21 cellular contexts compared by ENCODE assay signal in genomic region chr1:111417755-111418154, GRCh38. TPM values are rescaled to one million over a fixed set of nuclear protein-coding genes. Genes with fewer than 3 reads are reported as not detected.
A peak's percentile ranks its signal among the peaks of the same experiment; 100 is the strongest.
DNase-seq lines count a peak whose midpoint lies in the region; ATAC-seq and TF ChIP-seq lines count a peak whose summit lies in the region.
"Had no signal": no experiment of that assay in that cellular context is flagged by ENCODE, and none has a peak within 500 bp of the region (broad histone marks: within the 10 kb centered on the region; RNA-seq: fewer than 3 reads in every experiment).

No MANE protein-coding gene starts in this region.

- H3K9ac ChIP-seq in trophoblast cell (ENCODE audit: low read length), result no peak overlapping the region

- no peaks in the 10 kb centered on the region for H3K79me2 ChIP-seq in trophoblast cell (ENCODE audit: control insufficient read depth, insufficient read depth, low read length, poor library complexity)

- peaks cover 0 to 6% of the 10 kb centered on the region in 2 experiments for H3K36me3 ChIP-seq in trophoblast cell (ENCODE audit: control insufficient read depth in 1 of 2, insufficient read depth in 2 of 2, low read length in 2 of 2)
- H3K36me3 ChIP-seq: uterus, WERI-Rb-1 had no signal

- TF ChIP-seq CTCF in fibroblast of pulmonary artery (IDR thresholded peaks at IDR 0.05; ENCODE audit: low read length, missing control alignments) (no peak), omental fat pad (IDR thresholded peaks at IDR 0.05) (no peak)

- H3K18ac ChIP-seq in trophoblast cell (ENCODE audit: low read length), result no peak overlapping the region

- H3K4me3 ChIP-seq in fibroblast of pulmonary artery (replicated peaks; ENCODE audit: low read depth, low read length) (no peak overlapping the region), trophoblast cell (ENCODE audit: low read depth, low read length) (no peak overlapping the region)
- H3K4me3 ChIP-seq: mucosa of descending colon, uterus had no signal

- H2AFZ ChIP-seq in trophoblast cell (ENCODE audit: insufficient read depth, low read length, poor library complexity), result no peak overlapping the region

- ATAC-seq in GM21447 (IDR thresholded peaks at IDR 0.05; ENCODE audit: unreplicated experiment) (no peak), omental fat pad (ENCODE audit: low FRiP score) (no peak), GM18868 (IDR thresholded peaks at IDR 0.05; ENCODE audit: unreplicated experiment) (no peak)
- ATAC-seq: mucosa of descending colon, SK-N-SH treated with all-trans-retinoic acid at 6 μM for 48 hours had no signal

- DNase-seq in DMS53 (lab: John Stamatoyannopoulos, UW), result peak; percentile 51
- peak; percentile 60 for DNase-seq in HuH-7.5 (ENCODE audit: low spot score)
- DNase-seq in fibroblast of pulmonary artery (ENCODE audit: low read depth), result peak; percentile 11
- peak in 1 of 2 donors; percentile 22 for DNase-seq in trophoblast cell
- no peak for DNase-seq in omental fat pad (ENCODE audit: low spot score)
- DNase-seq: activated CD4-positive, alpha-beta memory T cell treated with anti-CD3 and anti-CD28 coated beads, Interleukin-2, amount 10 ng/mL, durations not matched to agents 7 days and 5 days; activated gamma-delta T cell; activated T-cell treated with anti-CD3 and anti-CD28 coated beads for 4 hours; cortex of kidney; H9; MM.1S; mucosa of descending colon; NCI-H1436; NCI-H526 treated with DMSO at 0.1 percent for 48 hours; substantia nigra; uterus; WERI-Rb-1 had no signal

- H3K23ac ChIP-seq in trophoblast cell (ENCODE audit: low read length), result no peak overlapping the region

- H2BK120ac ChIP-seq in trophoblast cell (ENCODE audit: insufficient read depth, low read length, poor library complexity), result no peak overlapping the region

- peaks cover 9 to 11% of the 10 kb centered on the region in 2 experiments for H3K4me1 ChIP-seq in trophoblast cell (ENCODE audit: control insufficient read depth in 1 of 2, insufficient read depth in 2 of 2, low read length in 2 of 2)
- H3K4me1 ChIP-seq: uterus had no signal

- H3K27me3 ChIP-seq in trophoblast cell (ENCODE audit: insufficient read depth, low read length), result no peaks in the 10 kb centered on the region
- H3K27me3 ChIP-seq: uterus had no signal

- no peak overlapping the region for H2AK5ac ChIP-seq in trophoblast cell (ENCODE audit: low read length)

- H2BK12ac ChIP-seq in trophoblast cell (ENCODE audit: low read length), result no peak overlapping the region

- H2BK5ac ChIP-seq in trophoblast cell (ENCODE audit: low read depth, low read length, poor library complexity), result no peak overlapping the region

- peak overlapping the region; percentile 3 for H3K27ac ChIP-seq in trophoblast cell (ENCODE audit: low read depth, low read length)
- H3K27ac ChIP-seq: HL-60, uterus, WERI-Rb-1 had no signal

- no peak overlapping the region for H4K91ac ChIP-seq in trophoblast cell (ENCODE audit: low read depth, low read length)

- H3K4ac ChIP-seq in trophoblast cell (ENCODE audit: low read depth, low read length), result no peak overlapping the region

- H4K12ac ChIP-seq in trophoblast cell (ENCODE audit: low read depth, low read length), result no peak overlapping the region

- no peak overlapping the region for H3K14ac ChIP-seq in trophoblast cell (ENCODE audit: low read length)

- no peak overlapping the region for H3K4me2 ChIP-seq in trophoblast cell (ENCODE audit: low read length)

- H4K8ac ChIP-seq in trophoblast cell (ENCODE audit: low read depth, low read length), result no peak overlapping the region

- no CpG with 5 or more reads among the region's 1 CpG for WGBS in trophoblast cell (ENCODE audit: extremely low coverage, insufficient coverage, insufficient read length)

- no peaks in the 10 kb centered on the region for H3K9me3 ChIP-seq in trophoblast cell (ENCODE audit: insufficient read depth, low read depth, low read length)
- H3K9me3 ChIP-seq: mucosa of descending colon, uterus had no signal

- peaks cover 2% of the 10 kb centered on the region for H3K79me1 ChIP-seq in trophoblast cell (ENCODE audit: low read length)

RNA-seq across cellular contexts. Expression of gene OVGP1, which starts 9.8 kb away (rescaled TPM):
- 4.8 and 5.3 TPM in 2 replicates for polyA plus RNA-seq in trophoblast cell (2013)
- total RNA-seq in omental fat pad, result 1 to 10 TPM; 1.2 to 2.8 (median 1.9) TPM

RNA-seq across cellular contexts. Expression of gene WDR77, which starts 31.3 kb away (rescaled TPM):
- 28.6 and 30.5 TPM in 2 replicates for polyA plus RNA-seq in trophoblast cell (2013)
- total RNA-seq in omental fat pad, result 10 to 100 TPM; 25.9 to 44.9 (median 33.9) TPM

RNA-seq across cellular contexts. Expression of gene ATP5PB, which starts 31.5 kb away (rescaled TPM):
- polyA plus RNA-seq in trophoblast cell (2013), result 268 and 276 TPM in 2 replicates
- total RNA-seq in omental fat pad, result 100 to 1,000 TPM; 135 to 159 (median 142) TPM

RNA-seq across cellular contexts. Expression of gene C1orf162, which starts 56.0 kb away (rescaled TPM):
- 0.31 and 0.55 TPM in 2 replicates for polyA plus RNA-seq in trophoblast cell (2013)
- 100 to 1,000 TPM in 1 of 4 donors, 10 to 100 TPM in 3; 49.5 to 124 (median 67.7) TPM for total RNA-seq in omental fat pad
- total RNA-seq: H9 had no signal
